ENCODE assay signal across 8 cellular contexts in genomic region chr5:99033014-99033931, GRCh38.
A peak's percentile ranks its signal among the peaks of the same experiment; 100 is the strongest.
DNase-seq lines count a peak whose midpoint lies in the region; ATAC-seq and TF ChIP-seq lines count a peak whose summit lies in the region.

No MANE protein-coding gene starts in this region.

- peaks cover 64% of the 10 kb centered on the region for H3K4me1 Mint-ChIP-seq in CD14-positive monocyte
- peaks cover 29% of the 10 kb centered on the region for H3K4me1 Mint-ChIP-seq in HFFc6 (ENCODE audit: low read depth)

- intact Hi-C loops in CD14-positive monocyte (cut with micrococcal nuclease) = loop anchor here (5.0 kb wide), 3 partner anchors 41 to 126 kb away; partner anchors contain the start of gene CHD1 (in 1 of the 2)

- DNase-seq in CD14-positive monocyte (ENCODE audit: low spot score) = no peak
- no peak for DNase-seq in HFFc6
- DNase-seq in stimulated activated naive CD8-positive, alpha-beta T cell treated with anti-CD3 and anti-CD28 coated beads, Interleukin-15, Interleukin-2, amounts not matched to agents 100 U/mL and 50 U/mL, for 24 hours = no peak
- DNase-seq in GM19240 (ENCODE audit: insufficient read length, low spot score) = no peak
- no peak for DNase-seq in NCI-H2107 treated with DMSO at 0.1 percent for 48 hours (lab: John Stamatoyannopoulos, UW; ENCODE audit: unreplicated experiment)
- DNase-seq in NCI-H748 treated with DMSO at 0.1 percent for 48 hours (lab: John Stamatoyannopoulos, UW) = no peak

- no peak for TF ChIP-seq EP300 in gastroesophageal sphincter (IDR thresholded peaks at IDR 0.05)

- H3K4me3 ChIP-seq in gastroesophageal sphincter = peak overlapping the region; percentile 36 to 45

- H3K9me3 ChIP-seq in gastroesophageal sphincter = no peaks in the 10 kb centered on the region

- TF ChIP-seq POLR2A in gastroesophageal sphincter (IDR thresholded peaks at IDR 0.05) = no peak

- H3K4me3 Mint-ChIP-seq in CD14-positive monocyte = peak overlapping the region; percentile 76 to 94
- H3K4me3 Mint-ChIP-seq in HFFc6 = peak overlapping the region; percentile 84

- H3K36me3 ChIP-seq in gastroesophageal sphincter = no peaks in the 10 kb centered on the region

- no peaks in the 10 kb centered on the region for H3K36me3 Mint-ChIP-seq in CD14-positive monocyte
- no peaks in the 10 kb centered on the region for H3K36me3 Mint-ChIP-seq in HFFc6 (ENCODE audit: low read depth)

- peaks cover 0 to 4% (median 0%) of the 10 kb centered on the region in 3 donors for H3K27me3 Mint-ChIP-seq in CD14-positive monocyte (ENCODE audit: low read depth in 3 of 3)
- no peaks in the 10 kb centered on the region; the same call in none of the 2 replicates for H3K27me3 Mint-ChIP-seq in HFFc6 (ENCODE audit: insufficient read depth)

- ATAC-seq in SK-N-SH treated with all-trans-retinoic acid at 6 μM for 48 hours = peak; percentile 57
- no peak for ATAC-seq in gastroesophageal sphincter
- peak; percentile 21 for ATAC-seq in stimulated activated naive CD8-positive, alpha-beta T cell treated with anti-CD3 and anti-CD28 coated beads, Interleukin-15, Interleukin-2, amounts not matched to agents 100 U/mL and 50 U/mL, for 24 hours

- H3K27ac Mint-ChIP-seq in CD14-positive monocyte (peak overlapping the region; percentile 57 to 91 (median 79)), HFFc6 (peak overlapping the region; percentile 72; the same call in 1 of the 2 replicates)

- H3K27ac ChIP-seq in gastroesophageal sphincter = peak overlapping the region; percentile 11 to 52 (median 40)

- H3K9me3 Mint-ChIP-seq in CD14-positive monocyte (no peaks in the 10 kb centered on the region), HFFc6 (no peaks in the 10 kb centered on the region)

- no peaks in the 10 kb centered on the region for H3K27me3 ChIP-seq in gastroesophageal sphincter

- 34 to 39% methylated on average over 6 of the region's 6 CpGs for WGBS in gastroesophageal sphincter (ENCODE audit: low coverage in 1 of 2), 2 donors

- peaks cover 0 to 24% (median 4%) of the 10 kb centered on the region in 3 donors for H3K4me1 ChIP-seq in gastroesophageal sphincter

- TF ChIP-seq CTCF in CD14-positive monocyte (IDR thresholded peaks at IDR 0.05) (no peak), HFFc6 (IDR thresholded peaks at IDR 0.05) (no peak), gastroesophageal sphincter (IDR thresholded peaks at IDR 0.05) (no peak)

TF ChIP-seq in SK-N-SH treated with all-trans-retinoic acid at 6 μM for 48 hours, 23 proteins besides CTCF, POLR2A, EP300 and RAD21:
- no peak for TF ChIP-seq ESRRG (CRISPR knock-in tag; IDR thresholded peaks at IDR 0.05)
- TF ChIP-seq RARB (CRISPR knock-in tag; IDR thresholded peaks at IDR 0.05) = no peak
- no peak for TF ChIP-seq ZC3H10 (CRISPR knock-in tag; IDR thresholded peaks at IDR 0.05)
- no peak for TF ChIP-seq PATZ1 (CRISPR knock-in tag; IDR thresholded peaks at IDR 0.05; ENCODE audit: borderline replicate concordance)
- no peak for TF ChIP-seq TSHZ2 (CRISPR knock-in tag; IDR thresholded peaks at IDR 0.05)
- TF ChIP-seq ZNF565 (CRISPR knock-in tag; conservative IDR thresholded peaks at IDR 0.05; ENCODE audit: low read depth) = no peak
- no peak for TF ChIP-seq ISL1 (CRISPR knock-in tag; IDR thresholded peaks at IDR 0.05)
- no peak for TF ChIP-seq TOX (CRISPR knock-in tag; IDR thresholded peaks at IDR 0.05; ENCODE audit: borderline replicate concordance)
- no peak for TF ChIP-seq ZNF8 (CRISPR knock-in tag; IDR thresholded peaks at IDR 0.05)
- TF ChIP-seq CSDC2 (CRISPR knock-in tag; IDR thresholded peaks at IDR 0.05) = no peak
- no peak for TF ChIP-seq ARNTL (CRISPR knock-in tag; IDR thresholded peaks at IDR 0.05; ENCODE audit: borderline replicate concordance, low read depth)
- no peak for TF ChIP-seq ZFP30 (CRISPR knock-in tag; IDR thresholded peaks at IDR 0.05)
- no peak for TF ChIP-seq ZFP3 (CRISPR knock-in tag; IDR thresholded peaks at IDR 0.05)
- no peak for TF ChIP-seq TCF4 (CRISPR knock-in tag; IDR thresholded peaks at IDR 0.05; ENCODE audit: borderline replicate concordance)
- no peak for TF ChIP-seq SNAI2 (CRISPR knock-in tag; IDR thresholded peaks at IDR 0.05)
- no peak for TF ChIP-seq POU6F1 (CRISPR knock-in tag; IDR thresholded peaks at IDR 0.05; ENCODE audit: borderline replicate concordance, low read depth)
TF ChIP-seq in SK-N-SH treated with all-trans-retinoic acid at 6 μM for 48 hours: peak in this region for 0.
